Comparison of ENCODE assay signal across 2 cellular contexts in genomic region chr11:86943505-86943904, GRCh38. TPM values are rescaled to one million over a fixed set of nuclear protein-coding genes. Genes with fewer than 3 reads are reported as not detected.
"Had no signal": no experiment of that assay in that cellular context is flagged by ENCODE, and none has a peak within 500 bp of the region (broad histone marks: within the 10 kb centered on the region; RNA-seq: fewer than 3 reads in every experiment).

No MANE protein-coding gene starts in this region.

RNA-seq across cellular contexts. Expression of gene FZD4, which starts 11.7 kb away (rescaled TPM):
- total RNA-seq: naive thymus-derived CD4-positive, alpha-beta T cell; naive thymus-derived CD8-positive, alpha-beta T cell had no signal
- polyA plus RNA-seq: naive thymus-derived CD4-positive, alpha-beta T cell; naive thymus-derived CD8-positive, alpha-beta T cell had no signal
